Comparison of ENCODE assay signal across 19 cellular contexts in genomic region chr2:172510083-172510482, GRCh38. TPM values are rescaled to one million over a fixed set of nuclear protein-coding genes. Genes with fewer than 3 reads are reported as not detected.
DNase-seq lines count a peak whose midpoint lies in the region; ATAC-seq lines count a peak whose summit lies in the region.
"Had no signal": no experiment of that assay in that cellular context is flagged by ENCODE, and none has a peak within 500 bp of the region (broad histone marks: within the 10 kb centered on the region; RNA-seq: fewer than 3 reads in every experiment).

No MANE protein-coding gene starts in this region.

- H3K27me3 Mint-ChIP-seq in activated CD4-positive, alpha-beta T cell treated with anti-CD3 and anti-CD28 coated beads for 36 hours = no peaks in the 10 kb centered on the region
- no peaks in the 10 kb centered on the region for H3K27me3 Mint-ChIP-seq in activated CD4-positive, alpha-beta T cell treated with anti-CD3 and anti-CD28 coated beads, Interleukin-2, amount 10 ng/mL, durations not matched to agents 7 days and 5 days
- H3K27me3 Mint-ChIP-seq in T-cell = no peaks in the 10 kb centered on the region
- H3K27me3 Mint-ChIP-seq in naive thymus-derived CD8-positive, alpha-beta T cell = no peaks in the 10 kb centered on the region
- H3K27me3 Mint-ChIP-seq: dendritic cell treated with granulocyte-macrophage colony-stimulating factor and Interleukin-4, amounts not matched to agents 40 ng/mL and 50 ng/mL, for 4 days had no signal

- DNase-seq in activated CD4-positive, alpha-beta T cell treated with anti-CD3 and anti-CD28 coated beads for 36 hours = no peak
- no peak for DNase-seq in activated CD4-positive, alpha-beta T cell treated with anti-CD3 and anti-CD28 coated beads, Interleukin-2, amount 10 ng/mL, durations not matched to agents 7 days and 5 days
- DNase-seq in Kasumi-1 (lab: John Stamatoyannopoulos, UW) (peak; percentile 92 to 94), T-cell (no peak), NCI-H1930 (lab: John Stamatoyannopoulos, UW) (no peak)
- no peak for DNase-seq in naive thymus-derived CD8-positive, alpha-beta T cell
- DNase-seq: activated gamma-delta T cell; body of pancreas; EL; foreskin melanocyte; HFFc6; MM.1S; NCI-H526 treated with DMSO at 0.1 percent for 48 hours; right cardiac atrium; stimulated activated CD4-positive, alpha-beta T cell treated with anti-CD3 and anti-CD28 coated beads, Interleukin-15, amount 100 ng/mL, for 24 hours had no signal

- H3K36me3 Mint-ChIP-seq in activated CD4-positive, alpha-beta T cell treated with anti-CD3 and anti-CD28 coated beads for 36 hours (ENCODE audit: low read depth) = peaks cover 45% of the 10 kb centered on the region
- peaks cover 62% of the 10 kb centered on the region for H3K36me3 Mint-ChIP-seq in activated CD4-positive, alpha-beta T cell treated with anti-CD3 and anti-CD28 coated beads, Interleukin-2, amount 10 ng/mL, durations not matched to agents 7 days and 5 days (ENCODE audit: low read depth)
- peaks cover 38% of the 10 kb centered on the region for H3K36me3 Mint-ChIP-seq in T-cell
- H3K36me3 Mint-ChIP-seq in naive thymus-derived CD8-positive, alpha-beta T cell = peaks cover 23 to 47% (median 38%) of the 10 kb centered on the region in 3 donors

- no peak for ATAC-seq in activated CD4-positive, alpha-beta T cell treated with anti-CD3 and anti-CD28 coated beads for 36 hours
- ATAC-seq in T-cell (replicated peaks in 1 of 4) (peak in 2 of 4 experiments; percentile 15 to 20), HG03571 (IDR thresholded peaks at IDR 0.05; ENCODE audit: unreplicated experiment) (no peak), GM19467 (IDR thresholded peaks at IDR 0.05; ENCODE audit: unreplicated experiment) (no peak)
- ATAC-seq in naive thymus-derived CD8-positive, alpha-beta T cell = peak in 1 of 2 donors; percentile 43
- ATAC-seq: A549, body of pancreas, right cardiac atrium had no signal

- POLR2A ChIA-PET in activated CD4-positive, alpha-beta T cell treated with anti-CD3 and anti-CD28 coated beads for 36 hours (lab: Charles Lee) = no interaction called here
- POLR2A ChIA-PET in activated CD4-positive, alpha-beta T cell treated with anti-CD3 and anti-CD28 coated beads, Interleukin-2, amount 10 ng/mL, durations not matched to agents 7 days and 5 days (lab: Charles Lee) = no interaction called here
- POLR2A ChIA-PET in T-cell (lab: Charles Lee) = no interaction called here
- POLR2A ChIA-PET in naive thymus-derived CD8-positive, alpha-beta T cell (lab: Charles Lee) = interaction anchor here (1.0 to 1.2 kb wide), 2 partner anchors 15 to 46 kb away, joined by 3 to 4 read pairs; no protein-coding TSS in a partner anchor

- no peak overlapping the region for H3K4me3 Mint-ChIP-seq in activated CD4-positive, alpha-beta T cell treated with anti-CD3 and anti-CD28 coated beads for 36 hours
- H3K4me3 Mint-ChIP-seq in activated CD4-positive, alpha-beta T cell treated with anti-CD3 and anti-CD28 coated beads, Interleukin-2, amount 10 ng/mL, durations not matched to agents 7 days and 5 days = no peak overlapping the region
- H3K4me3 Mint-ChIP-seq in T-cell = peak overlapping the region in 2 of 3 donors; percentile 48 to 63
- H3K4me3 Mint-ChIP-seq in naive thymus-derived CD8-positive, alpha-beta T cell = peak overlapping the region; percentile 17 to 82 (median 67)
- H3K4me3 Mint-ChIP-seq: dendritic cell treated with granulocyte-macrophage colony-stimulating factor and Interleukin-4, amounts not matched to agents 40 ng/mL and 50 ng/mL, for 4 days; HFFc6 had no signal

- peak overlapping the region; percentile 27 for H3K27ac Mint-ChIP-seq in activated CD4-positive, alpha-beta T cell treated with anti-CD3 and anti-CD28 coated beads for 36 hours
- no peak overlapping the region for H3K27ac Mint-ChIP-seq in activated CD4-positive, alpha-beta T cell treated with anti-CD3 and anti-CD28 coated beads, Interleukin-2, amount 10 ng/mL, durations not matched to agents 7 days and 5 days
- peak overlapping the region; percentile 54 to 71 for H3K27ac Mint-ChIP-seq in T-cell
- H3K27ac Mint-ChIP-seq in naive thymus-derived CD8-positive, alpha-beta T cell = peak overlapping the region; percentile 60 to 93 (median 83)
- H3K27ac Mint-ChIP-seq: dendritic cell treated with granulocyte-macrophage colony-stimulating factor and Interleukin-4, amounts not matched to agents 40 ng/mL and 50 ng/mL, for 4 days; HFFc6 had no signal

- intact Hi-C loops in activated CD4-positive, alpha-beta T cell treated with anti-CD3 and anti-CD28 coated beads for 36 hours (cut with DNase I, micrococcal nuclease) = no loop called here

- H3K9me3 Mint-ChIP-seq in activated CD4-positive, alpha-beta T cell treated with anti-CD3 and anti-CD28 coated beads for 36 hours (ENCODE audit: low read depth) = peaks cover 24% of the 10 kb centered on the region
- H3K9me3 Mint-ChIP-seq in activated CD4-positive, alpha-beta T cell treated with anti-CD3 and anti-CD28 coated beads, Interleukin-2, amount 10 ng/mL, durations not matched to agents 7 days and 5 days = peaks cover 36% of the 10 kb centered on the region
- peaks cover 0 to 26% (median 21%) of the 10 kb centered on the region in 3 donors for H3K9me3 Mint-ChIP-seq in T-cell
- peaks cover 0 to 36% (median 12%) of the 10 kb centered on the region in 9 donors for H3K9me3 Mint-ChIP-seq in naive thymus-derived CD8-positive, alpha-beta T cell

- H3K4me1 Mint-ChIP-seq in activated CD4-positive, alpha-beta T cell treated with anti-CD3 and anti-CD28 coated beads for 36 hours = peaks cover 18% of the 10 kb centered on the region
- peaks cover 20% of the 10 kb centered on the region for H3K4me1 Mint-ChIP-seq in activated CD4-positive, alpha-beta T cell treated with anti-CD3 and anti-CD28 coated beads, Interleukin-2, amount 10 ng/mL, durations not matched to agents 7 days and 5 days
- H3K4me1 Mint-ChIP-seq in T-cell = peaks cover 35 to 64% (median 50%) of the 10 kb centered on the region in 3 donors
- peaks cover 26 to 72% (median 64%) of the 10 kb centered on the region in 4 donors for H3K4me1 Mint-ChIP-seq in naive thymus-derived CD8-positive, alpha-beta T cell

- CTCF ChIA-PET in activated CD4-positive, alpha-beta T cell treated with anti-CD3 and anti-CD28 coated beads for 36 hours (lab: Charles Lee) = no interaction called here
- CTCF ChIA-PET in activated CD4-positive, alpha-beta T cell treated with anti-CD3 and anti-CD28 coated beads, Interleukin-2, amount 10 ng/mL, durations not matched to agents 7 days and 5 days (lab: Charles Lee) = interaction anchor here (0.5 to 1.1 kb wide), 2 partner anchors 55 to 211 kb away, joined by 3 read pairs; no protein-coding TSS in a partner anchor
- CTCF ChIA-PET in T-cell (lab: Charles Lee) = interaction anchor here (0.6 to 0.7 kb wide), 2 partner anchors 64 to 1691 kb away, joined by 3 to 4 read pairs; no protein-coding TSS in a partner anchor

RNA-seq across cellular contexts. Expression of gene PDK1, which starts 45.8 kb away (rescaled TPM):
- 10 to 100 TPM; 56.8 to 85.5 TPM for total RNA-seq in activated CD4-positive, alpha-beta T cell treated with anti-CD3 and anti-CD28 coated beads for 36 hours
- total RNA-seq in activated CD4-positive, alpha-beta T cell treated with anti-CD3 and anti-CD28 coated beads, Interleukin-2, amount 10 ng/mL, durations not matched to agents 7 days and 5 days = 10 to 100 TPM; 36.1 to 49.1 TPM
- total RNA-seq in T-cell = 10 to 100 TPM; 37.3 to 70.3 (median 48.6) TPM
- total RNA-seq in naive thymus-derived CD8-positive, alpha-beta T cell = 10 to 100 TPM; 64.9 to 72.6 TPM
- polyA plus RNA-seq in naive thymus-derived CD8-positive, alpha-beta T cell = 10 to 100 TPM; 37.1 to 64.4 (median 63.7) TPM

Comparison
In these comparisons a context has a peak if more than half of its experiments do, and no peak if none do; other contexts are left out.
1. DNase-seq: peak in Kasumi-1 (2 of 2); none in activated CD4-positive, alpha-beta T cell treated with anti-CD3 and anti-CD28 coated beads for 36 hours (single experiment), activated CD4-positive, alpha-beta T cell treated with anti-CD3 and anti-CD28 coated beads, Interleukin-2, amount 10 ng/mL, durations not matched to agents 7 days and 5 days (single experiment), T-cell (0 of 34), naive thymus-derived CD8-positive, alpha-beta T cell (0 of 10) and NCI-H1930 (0 of 2).
2. H3K4me3 Mint-ChIP-seq: peak in T-cell (2 of 3) and naive thymus-derived CD8-positive, alpha-beta T cell (10 of 10); none in activated CD4-positive, alpha-beta T cell treated with anti-CD3 and anti-CD28 coated beads for 36 hours (single experiment) and activated CD4-positive, alpha-beta T cell treated with anti-CD3 and anti-CD28 coated beads, Interleukin-2, amount 10 ng/mL, durations not matched to agents 7 days and 5 days (single experiment).